In the genomic region with DNA sequence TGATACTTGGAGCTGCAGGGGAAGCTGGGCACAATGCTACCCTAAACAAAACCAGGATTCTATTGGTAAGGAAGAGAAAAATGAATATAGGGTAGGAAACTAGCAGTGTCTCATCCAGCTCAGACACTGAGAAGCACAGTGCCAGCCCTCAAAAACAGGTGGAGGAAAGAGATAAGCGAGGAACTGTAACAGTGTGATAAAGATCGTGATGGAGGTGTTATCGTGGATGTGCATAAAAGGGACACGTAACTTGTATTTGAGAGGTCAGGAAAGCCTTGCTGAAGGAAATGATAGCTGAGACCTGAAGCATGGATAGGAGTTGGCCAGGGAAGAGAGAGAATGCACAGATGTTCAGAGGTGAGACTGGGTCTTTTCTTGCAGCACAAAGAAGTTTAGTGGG, we compare ENCODE assay signal across 1 cellular context.
TF ChIP-seq lines count a peak whose summit lies in the region.

No MANE protein-coding gene starts in this region.

TF ChIP-seq in K562, 482 proteins besides CTCF, POLR2A, EP300 and RAD21:
- TF ChIP-seq MTA2 (IDR thresholded peaks at IDR 0.05; ENCODE audit: low read depth) (peak; percentile 83), RBBP5 (IDR thresholded peaks at IDR 0.05; ENCODE audit: borderline replicate concordance, insufficient read depth, low read length, poor library complexity, severe bottlenecking) (no peak), SMARCA4 (IDR thresholded peaks at IDR 0.05) (peak; percentile 86), SMAD1 (IDR thresholded peaks at IDR 0.05; ENCODE audit: low read depth, low read length, partially characterized antibody) (peak; percentile 53), SMARCC2 (IDR thresholded peaks at IDR 0.05; ENCODE audit: low read depth) (0 out of 2 replicates have a peak, but pooled peaks have one; percentile 29), NFIC (IDR thresholded peaks at IDR 0.05) (peak; percentile 58), MTA3 (IDR thresholded peaks at IDR 0.05; ENCODE audit: borderline replicate concordance) (0 out of 2 replicates have a peak, but pooled peaks have one; percentile 53), TRIM24 (IDR thresholded peaks at IDR 0.05) (peak; percentile 60 to 77), CHD4 (IDR thresholded peaks at IDR 0.05; ENCODE audit: insufficient read depth, insufficient replicate concordance, low read depth, low read length, poor library complexity, severe bottlenecking) (no peak), TCF7 (IDR thresholded peaks at IDR 0.05; ENCODE audit: borderline replicate concordance) (peak; percentile 79; the same call in 1 of the 2 replicates), SETDB1 (IDR thresholded peaks at IDR 0.05; ENCODE audit: low read length) (no peak), CTBP1 (IDR thresholded peaks at IDR 0.05; ENCODE audit: borderline replicate concordance) (peak; percentile 93; the same call in 1 of the 2 replicates), CC2D1A (IDR thresholded peaks at IDR 0.05) (peak; percentile 23; the same call in 1 of the 2 replicates), ZNF431 (CRISPR knock-in tag; IDR thresholded peaks at IDR 0.05) (no peak), KDM1A (IDR thresholded peaks at IDR 0.05) (0 out of 4 replicates have a peak, but pooled peaks of 1 of the 2 experiments have one; percentile 47), NCOR1 (IDR thresholded peaks at IDR 0.05) (peak; percentile 75), BRCA1 (IDR thresholded peaks at IDR 0.05) (no peak), BRCA1 (CRISPR knock-in tag; IDR thresholded peaks at IDR 0.05) (no peak), CBFA2T2 (conservative IDR thresholded peaks at IDR 0.05) (peak; percentile 88), BCL6 (CRISPR knock-in tag; IDR thresholded peaks at IDR 0.05) (no peak), CBX2 (IDR thresholded peaks at IDR 0.05; ENCODE audit: insufficient read depth, low read length, poor library complexity, severe bottlenecking) (no peak), SMARCE1 (IDR thresholded peaks at IDR 0.05) (peak; percentile 89), CBX5 (IDR thresholded peaks at IDR 0.05; ENCODE audit: borderline replicate concordance, low read depth) (no peak), MTA1 (IDR thresholded peaks at IDR 0.05; ENCODE audit: borderline replicate concordance) (peak; percentile 73), ARID1B (IDR thresholded peaks at IDR 0.05) (peak; percentile 95), FOXK2 (conservative IDR thresholded peaks at IDR 0.05 in 1 of 2, IDR thresholded peaks at IDR 0.05 in 1 of 2; ENCODE audit: low read depth in 2 of 2) (no peak), MXI1 (IDR thresholded peaks at IDR 0.05; ENCODE audit: low read depth, low read length) (no peak), SOX6 (IDR thresholded peaks at IDR 0.05) (peak; percentile 58; the same call in 1 of the 2 replicates), RCOR1 (IDR thresholded peaks at IDR 0.05; ENCODE audit: borderline replicate concordance in 1 of 2, low read depth in 2 of 2, low read length in 2 of 2) (peak in 1 of 2 experiments; percentile 67; a peak in 1 of 4 replicates), HDAC8 (tag; IDR thresholded peaks at IDR 0.05) (no peak), ZNF57 (CRISPR knock-in tag; IDR thresholded peaks at IDR 0.05) (no peak), CBFA2T3 (IDR thresholded peaks at IDR 0.05) (peak; percentile 93), NCOA1 (IDR thresholded peaks at IDR 0.05; ENCODE audit: low read depth) (0 out of 2 replicates have a peak, but pooled peaks have one; percentile 28), TAL1 (IDR thresholded peaks at IDR 0.05) (peak; percentile 88), ZNF232 (CRISPR knock-in tag; IDR thresholded peaks at IDR 0.05) (no peak), PRPF4 (IDR thresholded peaks at IDR 0.05; ENCODE audit: insufficient read depth, low read depth, low read length, poor library complexity, severe bottlenecking) (no peak), NCOA2 (IDR thresholded peaks at IDR 0.05; ENCODE audit: partially characterized antibody in 2 of 2) (no peak), TEAD4 (IDR thresholded peaks at IDR 0.05; ENCODE audit: low read length) (peak; percentile 91), TEAD4 (CRISPR knock-in tag; IDR thresholded peaks at IDR 0.05; ENCODE audit: borderline replicate concordance) (no peak), RB1 (IDR thresholded peaks at IDR 0.05; ENCODE audit: low read depth) (no peak), BACH1 (tag; IDR thresholded peaks at IDR 0.05) (no peak), LEF1 (IDR thresholded peaks at IDR 0.05) (peak; percentile 65; the same call in 1 of the 2 replicates), KDM4B (IDR thresholded peaks at IDR 0.05; ENCODE audit: borderline replicate concordance in 2 of 2, low read depth in 1 of 2) (no peak), NFXL1 (CRISPR knock-in tag; IDR thresholded peaks at IDR 0.05) (no peak), ZNF311 (CRISPR knock-in tag; IDR thresholded peaks at IDR 0.05) (no peak), NR4A1 (CRISPR knock-in tag; IDR thresholded peaks at IDR 0.05) (no peak), NR4A1 (tag; IDR thresholded peaks at IDR 0.05) (no peak), GTF2A2 (tag; IDR thresholded peaks at IDR 0.05) (no peak), SLC30A9 (CRISPR knock-in tag; IDR thresholded peaks at IDR 0.05) (no peak), ZNF695 (CRISPR knock-in tag; IDR thresholded peaks at IDR 0.05) (no peak), TCF3 (CRISPR knock-in tag; IDR thresholded peaks at IDR 0.05) (peak; percentile 76), HDAC1 (IDR thresholded peaks at IDR 0.05) (peak in 1 of 2 experiments; percentile 43; a peak in 1 of 4 replicates), LCOR (CRISPR knock-in tag; IDR thresholded peaks at IDR 0.05) (no peak), MEIS2 (IDR thresholded peaks at IDR 0.05; ENCODE audit: partially characterized antibody) (peak; percentile 62), PHF20 (IDR thresholded peaks at IDR 0.05; ENCODE audit: partially characterized antibody) (no peak), STAT5A (IDR thresholded peaks at IDR 0.05; ENCODE audit: borderline replicate concordance, low read length) (peak; percentile 32; the same call in 1 of the 2 replicates), ZNF12 (CRISPR knock-in tag; IDR thresholded peaks at IDR 0.05) (no peak), ZNF134 (CRISPR knock-in tag; conservative IDR thresholded peaks at IDR 0.05) (no peak), NBN (IDR thresholded peaks at IDR 0.05; ENCODE audit: low read depth) (0 out of 2 replicates have a peak, but pooled peaks have one; percentile 35), STAT5B (CRISPR knock-in tag; IDR thresholded peaks at IDR 0.05) (no peak), RHOXF2B (CRISPR knock-in tag; conservative IDR thresholded peaks at IDR 0.05) (no peak), KLF16 (IDR thresholded peaks at IDR 0.05) (peak; percentile 59; the same call in 1 of the 2 replicates), MED1 (CRISPR knock-in tag; IDR thresholded peaks at IDR 0.05; ENCODE audit: borderline replicate concordance) (no peak), PHB2 (IDR thresholded peaks at IDR 0.05; ENCODE audit: low read depth) (peak; percentile 41; the same call in 1 of the 2 replicates), ZEB2 (IDR thresholded peaks at IDR 0.05) (peak; percentile 82; the same call in 1 of the 2 replicates), DPF2 (IDR thresholded peaks at IDR 0.05) (peak; percentile 90), FOXM1 (IDR thresholded peaks at IDR 0.05; ENCODE audit: low read depth) (peak; percentile 65; the same call in 1 of the 2 replicates), FOXM1 (CRISPR knock-in tag; IDR thresholded peaks at IDR 0.05; ENCODE audit: low read depth) (no peak), PML (IDR thresholded peaks at IDR 0.05; ENCODE audit: low read length) (peak; percentile 55; the same call in 1 of the 2 replicates), EP400 (IDR thresholded peaks at IDR 0.05) (no peak), GTF2F1 (IDR thresholded peaks at IDR 0.05; ENCODE audit: low read depth, low read length) (no peak), KHSRP (IDR thresholded peaks at IDR 0.05) (no peak)
- TF ChIP-seq, protein P1, sequence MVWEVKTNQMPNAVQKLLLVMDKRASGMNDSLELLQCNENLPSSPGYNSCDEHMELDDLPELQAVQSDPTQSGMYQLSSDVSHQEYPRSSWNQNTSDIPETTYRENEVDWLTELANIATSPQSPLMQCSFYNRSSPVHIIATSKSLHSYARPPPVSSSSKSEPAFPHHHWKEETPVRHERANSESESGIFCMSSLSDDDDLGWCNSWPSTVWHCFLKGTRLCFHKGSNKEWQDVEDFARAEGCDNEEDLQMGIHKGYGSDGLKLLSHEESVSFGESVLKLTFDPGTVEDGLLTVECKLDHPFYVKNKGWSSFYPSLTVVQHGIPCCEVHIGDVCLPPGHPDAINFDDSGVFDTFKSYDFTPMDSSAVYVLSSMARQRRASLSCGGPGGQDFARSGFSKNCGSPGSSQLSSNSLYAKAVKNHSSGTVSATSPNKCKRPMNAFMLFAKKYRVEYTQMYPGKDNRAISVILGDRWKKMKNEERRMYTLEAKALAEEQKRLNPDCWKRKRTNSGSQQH (CRISPR knock-in tag; IDR thresholded peaks at IDR 0.05) = no peak
- TF ChIP-seq, protein P2, sequence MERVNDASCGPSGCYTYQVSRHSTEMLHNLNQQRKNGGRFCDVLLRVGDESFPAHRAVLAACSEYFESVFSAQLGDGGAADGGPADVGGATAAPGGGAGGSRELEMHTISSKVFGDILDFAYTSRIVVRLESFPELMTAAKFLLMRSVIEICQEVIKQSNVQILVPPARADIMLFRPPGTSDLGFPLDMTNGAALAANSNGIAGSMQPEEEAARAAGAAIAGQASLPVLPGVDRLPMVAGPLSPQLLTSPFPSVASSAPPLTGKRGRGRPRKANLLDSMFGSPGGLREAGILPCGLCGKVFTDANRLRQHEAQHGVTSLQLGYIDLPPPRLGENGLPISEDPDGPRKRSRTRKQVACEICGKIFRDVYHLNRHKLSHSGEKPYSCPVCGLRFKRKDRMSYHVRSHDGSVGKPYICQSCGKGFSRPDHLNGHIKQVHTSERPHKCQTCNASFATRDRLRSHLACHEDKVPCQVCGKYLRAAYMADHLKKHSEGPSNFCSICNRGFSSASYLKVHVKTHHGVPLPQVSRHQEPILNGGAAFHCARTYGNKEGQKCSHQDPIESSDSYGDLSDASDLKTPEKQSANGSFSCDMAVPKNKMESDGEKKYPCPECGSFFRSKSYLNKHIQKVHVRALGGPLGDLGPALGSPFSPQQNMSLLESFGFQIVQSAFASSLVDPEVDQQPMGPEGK (CRISPR knock-in tag; IDR thresholded peaks at IDR 0.05; ENCODE audit: borderline replicate concordance) = no peak
- TF ChIP-seq, protein P3, sequence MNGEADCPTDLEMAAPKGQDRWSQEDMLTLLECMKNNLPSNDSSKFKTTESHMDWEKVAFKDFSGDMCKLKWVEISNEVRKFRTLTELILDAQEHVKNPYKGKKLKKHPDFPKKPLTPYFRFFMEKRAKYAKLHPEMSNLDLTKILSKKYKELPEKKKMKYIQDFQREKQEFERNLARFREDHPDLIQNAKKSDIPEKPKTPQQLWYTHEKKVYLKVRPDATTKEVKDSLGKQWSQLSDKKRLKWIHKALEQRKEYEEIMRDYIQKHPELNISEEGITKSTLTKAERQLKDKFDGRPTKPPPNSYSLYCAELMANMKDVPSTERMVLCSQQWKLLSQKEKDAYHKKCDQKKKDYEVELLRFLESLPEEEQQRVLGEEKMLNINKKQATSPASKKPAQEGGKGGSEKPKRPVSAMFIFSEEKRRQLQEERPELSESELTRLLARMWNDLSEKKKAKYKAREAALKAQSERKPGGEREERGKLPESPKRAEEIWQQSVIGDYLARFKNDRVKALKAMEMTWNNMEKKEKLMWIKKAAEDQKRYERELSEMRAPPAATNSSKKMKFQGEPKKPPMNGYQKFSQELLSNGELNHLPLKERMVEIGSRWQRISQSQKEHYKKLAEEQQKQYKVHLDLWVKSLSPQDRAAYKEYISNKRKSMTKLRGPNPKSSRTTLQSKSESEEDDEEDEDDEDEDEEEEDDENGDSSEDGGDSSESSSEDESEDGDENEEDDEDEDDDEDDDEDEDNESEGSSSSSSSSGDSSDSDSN (IDR thresholded peaks at IDR 0.05; ENCODE audit: borderline replicate concordance in 1 of 2, low read depth in 2 of 2, low read length in 2 of 2) = no peak
- TF ChIP-seq, protein P4, sequence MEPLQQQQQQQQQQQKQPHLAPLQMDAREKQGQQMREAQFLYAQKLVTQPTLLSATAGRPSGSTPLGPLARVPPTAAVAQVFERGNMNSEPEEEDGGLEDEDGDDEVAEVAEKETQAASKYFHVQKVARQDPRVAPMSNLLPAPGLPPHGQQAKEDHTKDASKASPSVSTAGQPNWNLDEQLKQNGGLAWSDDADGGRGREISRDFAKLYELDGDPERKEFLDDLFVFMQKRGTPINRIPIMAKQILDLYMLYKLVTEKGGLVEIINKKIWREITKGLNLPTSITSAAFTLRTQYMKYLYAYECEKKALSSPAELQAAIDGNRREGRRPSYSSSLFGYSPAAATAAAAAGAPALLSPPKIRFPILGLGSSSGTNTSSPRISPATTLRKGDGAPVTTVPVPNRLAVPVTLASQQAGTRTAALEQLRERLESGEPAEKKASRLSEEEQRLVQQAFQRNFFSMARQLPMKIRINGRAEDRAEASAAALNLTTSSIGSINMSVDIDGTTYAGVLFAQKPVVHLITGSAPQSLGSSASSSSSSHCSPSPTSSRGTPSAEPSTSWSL (CRISPR knock-in tag; IDR thresholded peaks at IDR 0.05; ENCODE audit: borderline replicate concordance) = no peak
- TF ChIP-seq, protein P5, sequence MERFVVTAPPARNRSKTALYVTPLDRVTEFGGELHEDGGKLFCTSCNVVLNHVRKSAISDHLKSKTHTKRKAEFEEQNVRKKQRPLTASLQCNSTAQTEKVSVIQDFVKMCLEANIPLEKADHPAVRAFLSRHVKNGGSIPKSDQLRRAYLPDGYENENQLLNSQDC (CRISPR knock-in tag; IDR thresholded peaks at IDR 0.05) = no peak
